In the genomic region with DNA sequence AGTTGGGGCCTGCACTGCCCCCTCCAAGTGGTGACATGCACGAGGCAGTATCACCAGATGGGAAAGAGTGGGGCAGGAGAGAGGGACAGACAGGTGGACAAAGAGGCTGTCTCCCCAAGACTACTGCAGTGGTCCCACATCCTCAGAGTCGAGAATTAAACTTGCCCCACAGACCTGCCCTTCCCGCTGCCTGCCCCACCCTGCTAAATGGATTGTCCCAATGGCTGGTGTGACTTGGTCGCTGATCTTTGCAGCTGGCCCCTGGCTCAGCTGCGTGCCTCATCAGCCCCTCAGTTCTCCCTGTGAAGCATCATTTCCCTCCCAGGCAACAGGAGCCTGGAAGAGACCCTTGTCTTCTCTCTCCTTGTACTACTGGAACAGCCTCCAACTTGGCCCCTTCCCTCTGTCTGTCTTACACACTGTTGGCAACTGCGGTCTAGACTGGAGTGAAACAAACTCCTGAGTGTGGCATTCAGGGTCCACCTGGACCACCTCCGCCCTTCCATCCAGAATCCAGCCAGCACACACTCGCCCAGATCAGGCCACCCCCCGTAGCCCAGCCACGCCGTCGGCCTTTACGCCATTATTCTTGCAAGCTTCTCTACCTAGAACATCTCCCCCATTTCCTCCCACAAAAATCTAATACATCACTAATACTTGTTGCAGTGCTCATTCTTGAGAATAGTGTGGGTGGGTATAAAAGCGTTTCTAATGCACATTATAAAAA, we compare ENCODE assay signal across 20 cellular contexts.
DNase-seq lines count a peak whose midpoint lies in the region; ATAC-seq and TF ChIP-seq lines count a peak whose summit lies in the region.
"Had no signal": no experiment of that assay in that cellular context is flagged by ENCODE, and none has a peak within 500 bp of the region (broad histone marks: within the 10 kb centered on the region; RNA-seq: fewer than 3 reads in every experiment).

No MANE protein-coding gene starts in this region.

- H3K27me3 Mint-ChIP-seq in activated naive CD4-positive, alpha-beta T cell treated with anti-CD3 and anti-CD28 coated beads, Interleukin-2, amount 50 U/mL, for 24 hours, result no peaks in the 10 kb centered on the region
- no peaks in the 10 kb centered on the region for H3K27me3 Mint-ChIP-seq in activated T-helper 2 cell treated with anti-CD3 and anti-CD28 coated beads, Interferon-gamma antibody, Interleukin-2, Interleukin-4, amounts not matched to agents 10 μg/mL and 5 μg/mL and 100 μg/mL, durations not matched to agents 14 hours and 24 hours and 36 hours (ENCODE audit: low read depth)
- no peaks in the 10 kb centered on the region for H3K27me3 Mint-ChIP-seq in memory B cell

- H3K27ac Mint-ChIP-seq in activated naive CD4-positive, alpha-beta T cell treated with anti-CD3 and anti-CD28 coated beads, Interleukin-2, amount 50 U/mL, for 24 hours, result peak overlapping the region; percentile 89
- peak overlapping the region; percentile 58 for H3K27ac Mint-ChIP-seq in activated T-helper 2 cell treated with anti-CD3 and anti-CD28 coated beads, Interferon-gamma antibody, Interleukin-2, Interleukin-4, amounts not matched to agents 10 μg/mL and 5 μg/mL and 100 μg/mL, durations not matched to agents 14 hours and 24 hours and 36 hours
- peak overlapping the region; percentile 76 for H3K27ac Mint-ChIP-seq in memory B cell

- no peak for ATAC-seq in memory B cell (ENCODE audit: low read depth)
- ATAC-seq: activated T-cell treated with anti-CD3 and anti-CD28 coated beads, Interleukin-2, amount 50 U/mL, for 4 hours; esophagus mucosa; lower lobe of right lung had no signal

- H3K9me3 ChIP-seq in left ventricle myocardium inferior (replicated peaks), result no peaks in the 10 kb centered on the region
- H3K9me3 ChIP-seq: lower lobe of right lung, right atrium auricular region had no signal

- H3K4me3 ChIP-seq in left ventricle myocardium inferior, result no peak overlapping the region
- H3K4me3 ChIP-seq: lower lobe of right lung, right atrium auricular region had no signal

- no peak for TF ChIP-seq CTCF in left ventricle myocardium inferior (IDR thresholded peaks at IDR 0.05; ENCODE audit: borderline replicate concordance)

- DNase-seq in activated naive CD4-positive, alpha-beta T cell treated with anti-CD3 and anti-CD28 coated beads, Interleukin-2, amount 50 U/mL, for 16 hours, result no peak
- no peak for DNase-seq in activated T-helper 2 cell treated with anti-CD3 and anti-CD28 coated beads, Interferon-gamma antibody, Interleukin-2, Interleukin-4, amounts not matched to agents 10 μg/mL and 5 μg/mL and 100 μg/mL, durations not matched to agents 14 hours and 24 hours and 36 hours (ENCODE audit: low spot score)
- DNase-seq in memory B cell (ENCODE audit: low spot score in 2 of 2) (no peak), left ventricle myocardium inferior (no peak), NCI-H1092 treated with DMSO at 0.1 percent for 48 hours (lab: John Stamatoyannopoulos, UW) (no peak)
- no peak for DNase-seq in activated CD4-positive, CD25-positive, alpha-beta regulatory T cell (lab: John Stamatoyannopoulos, UW)
- DNase-seq: activated T-cell treated with anti-CD3 and anti-CD28 coated beads, Interleukin-2, amount 50 U/mL, for 4 hours; amniotic stem cell; caudate nucleus; hypothalamus; lower lobe of right lung; NCI-H1436; NCI-H2171; NCI-H524 treated with DMSO at 0.1 percent for 48 hours; stimulated activated CD4-positive, alpha-beta T cell treated with anti-CD3 and anti-CD28 coated beads, Interleukin-12 subunit alpha, Interleukin-12 subunit beta, amount 100 ng/mL, for 4 hours had no signal

- peaks cover 22% of the 10 kb centered on the region for H3K4me1 Mint-ChIP-seq in activated naive CD4-positive, alpha-beta T cell treated with anti-CD3 and anti-CD28 coated beads, Interleukin-2, amount 50 U/mL, for 24 hours
- H3K4me1 Mint-ChIP-seq in activated T-helper 2 cell treated with anti-CD3 and anti-CD28 coated beads, Interferon-gamma antibody, Interleukin-2, Interleukin-4, amounts not matched to agents 10 μg/mL and 5 μg/mL and 100 μg/mL, durations not matched to agents 14 hours and 24 hours and 36 hours (ENCODE audit: low read depth), result peaks cover 5% of the 10 kb centered on the region
- H3K4me1 Mint-ChIP-seq in memory B cell, result peaks cover 6% of the 10 kb centered on the region
- H3K4me1 Mint-ChIP-seq: CD14-positive monocyte had no signal

- H3K4me1 ChIP-seq in left ventricle myocardium inferior, result peaks cover 3% of the 10 kb centered on the region
- H3K4me1 ChIP-seq: lower lobe of right lung, right atrium auricular region had no signal

- H3K9me3 Mint-ChIP-seq in activated naive CD4-positive, alpha-beta T cell treated with anti-CD3 and anti-CD28 coated beads, Interleukin-2, amount 50 U/mL, for 24 hours, result no peaks in the 10 kb centered on the region
- no peaks in the 10 kb centered on the region for H3K9me3 Mint-ChIP-seq in activated T-helper 2 cell treated with anti-CD3 and anti-CD28 coated beads, Interferon-gamma antibody, Interleukin-2, Interleukin-4, amounts not matched to agents 10 μg/mL and 5 μg/mL and 100 μg/mL, durations not matched to agents 14 hours and 24 hours and 36 hours
- no peaks in the 10 kb centered on the region for H3K9me3 Mint-ChIP-seq in memory B cell
- H3K9me3 Mint-ChIP-seq: activated T-cell treated with anti-CD3 and anti-CD28 coated beads, Interleukin-2, amount 50 U/mL, for 4 hours; CD14-positive monocyte had no signal

- H3K27me3 ChIP-seq in left ventricle myocardium inferior (ENCODE audit: low read depth), result no peaks in the 10 kb centered on the region
- H3K27me3 ChIP-seq: right atrium auricular region had no signal

- H3K36me3 ChIP-seq in left ventricle myocardium inferior, result peaks cover 68% of the 10 kb centered on the region

- H3K27ac ChIP-seq in left ventricle myocardium inferior (replicated peaks), result no peak overlapping the region
- H3K27ac ChIP-seq: lower lobe of right lung, right atrium auricular region, RWPE1 had no signal

- peaks cover 32% of the 10 kb centered on the region for H3K36me3 Mint-ChIP-seq in activated naive CD4-positive, alpha-beta T cell treated with anti-CD3 and anti-CD28 coated beads, Interleukin-2, amount 50 U/mL, for 24 hours
- peaks cover 92% of the 10 kb centered on the region for H3K36me3 Mint-ChIP-seq in activated T-helper 2 cell treated with anti-CD3 and anti-CD28 coated beads, Interferon-gamma antibody, Interleukin-2, Interleukin-4, amounts not matched to agents 10 μg/mL and 5 μg/mL and 100 μg/mL, durations not matched to agents 14 hours and 24 hours and 36 hours (ENCODE audit: low read depth)
- peaks cover 45% of the 10 kb centered on the region for H3K36me3 Mint-ChIP-seq in memory B cell

- intact Hi-C loops in activated T-helper 2 cell treated with anti-CD3 and anti-CD28 coated beads, Interferon-gamma antibody, Interleukin-2, Interleukin-4, amounts not matched to agents 10 μg/mL and 5 μg/mL and 100 μg/mL, durations not matched to agents 14 hours and 24 hours and 36 hours (cut with micrococcal nuclease), result no loop called here
- intact Hi-C loops in left ventricle myocardium inferior (cut with micrococcal nuclease), result no loop called here

- no peak overlapping the region for H3K4me3 Mint-ChIP-seq in activated naive CD4-positive, alpha-beta T cell treated with anti-CD3 and anti-CD28 coated beads, Interleukin-2, amount 50 U/mL, for 24 hours
- no peak overlapping the region for H3K4me3 Mint-ChIP-seq in activated T-helper 2 cell treated with anti-CD3 and anti-CD28 coated beads, Interferon-gamma antibody, Interleukin-2, Interleukin-4, amounts not matched to agents 10 μg/mL and 5 μg/mL and 100 μg/mL, durations not matched to agents 14 hours and 24 hours and 36 hours (ENCODE audit: low read depth)
- H3K4me3 Mint-ChIP-seq in memory B cell, result no peak overlapping the region
- H3K4me3 Mint-ChIP-seq: activated T-cell treated with anti-CD3 and anti-CD28 coated beads, Interleukin-2, amount 50 U/mL, for 4 hours; CD14-positive monocyte had no signal
